1 cellular context compared by ENCODE assay signal in genomic region chr9:32136700-32137339, GRCh38.
TF ChIP-seq lines count a peak whose summit lies in the region.

No MANE protein-coding gene starts in this region.

TF ChIP-seq in HepG2, 621 proteins besides CTCF, POLR2A, EP300 and RAD21 (continued from another document and continues in another):
- no peak for TF ChIP-seq ELF1 (CRISPR knock-in tag; IDR thresholded peaks at IDR 0.05)
- no peak for TF ChIP-seq MAF1 (CRISPR knock-in tag; IDR thresholded peaks at IDR 0.05; ENCODE audit: borderline replicate concordance)
- TF ChIP-seq RCOR2 (CRISPR knock-in tag; IDR thresholded peaks at IDR 0.05) = peak; percentile 83
- TF ChIP-seq NRL (CRISPR knock-in tag; IDR thresholded peaks at IDR 0.05; ENCODE audit: borderline replicate concordance) = no peak
- no peak for TF ChIP-seq ZNF367 (CRISPR knock-in tag; IDR thresholded peaks at IDR 0.05; ENCODE audit: borderline replicate concordance)
- TF ChIP-seq JDP2 (CRISPR knock-in tag; IDR thresholded peaks at IDR 0.05; ENCODE audit: borderline replicate concordance) = no peak
- no peak for TF ChIP-seq RBM22 (optimal IDR thresholded peaks at IDR 0.05; ENCODE audit: low read length)
- TF ChIP-seq IKZF4 (CRISPR knock-in tag; IDR thresholded peaks at IDR 0.05; ENCODE audit: borderline replicate concordance, low read depth, not compliant biosample characterization) = no peak
- TF ChIP-seq ZNF768 (CRISPR knock-in tag; IDR thresholded peaks at IDR 0.05) = no peak
- TF ChIP-seq ZNF569 (CRISPR knock-in tag; IDR thresholded peaks at IDR 0.05; ENCODE audit: borderline replicate concordance) = no peak
- TF ChIP-seq AGO1 (IDR thresholded peaks at IDR 0.05; ENCODE audit: low read depth, low read length, poor library complexity, severe bottlenecking) = no peak
- no peak for TF ChIP-seq RORA (CRISPR knock-in tag; IDR thresholded peaks at IDR 0.05)
- TF ChIP-seq CREBL2 (CRISPR knock-in tag; IDR thresholded peaks at IDR 0.05; ENCODE audit: borderline replicate concordance) = no peak
- TF ChIP-seq TOPORS (CRISPR knock-in tag; IDR thresholded peaks at IDR 0.05) = no peak
- TF ChIP-seq HDAC1 (CRISPR knock-in tag; IDR thresholded peaks at IDR 0.05) = peak; percentile 72; the same call in 1 of the 2 replicates
- TF ChIP-seq MIER3 (CRISPR knock-in tag; IDR thresholded peaks at IDR 0.05; ENCODE audit: borderline replicate concordance) = peak; percentile 82; the same call in 1 of the 2 replicates
- TF ChIP-seq ZNF724P (CRISPR knock-in tag; IDR thresholded peaks at IDR 0.05; ENCODE audit: borderline replicate concordance) = no peak
- no peak for TF ChIP-seq MXD3 (CRISPR knock-in tag; IDR thresholded peaks at IDR 0.05)
- TF ChIP-seq ZFP36L2 (CRISPR knock-in tag; IDR thresholded peaks at IDR 0.05) = no peak
- TF ChIP-seq, protein P1, sequence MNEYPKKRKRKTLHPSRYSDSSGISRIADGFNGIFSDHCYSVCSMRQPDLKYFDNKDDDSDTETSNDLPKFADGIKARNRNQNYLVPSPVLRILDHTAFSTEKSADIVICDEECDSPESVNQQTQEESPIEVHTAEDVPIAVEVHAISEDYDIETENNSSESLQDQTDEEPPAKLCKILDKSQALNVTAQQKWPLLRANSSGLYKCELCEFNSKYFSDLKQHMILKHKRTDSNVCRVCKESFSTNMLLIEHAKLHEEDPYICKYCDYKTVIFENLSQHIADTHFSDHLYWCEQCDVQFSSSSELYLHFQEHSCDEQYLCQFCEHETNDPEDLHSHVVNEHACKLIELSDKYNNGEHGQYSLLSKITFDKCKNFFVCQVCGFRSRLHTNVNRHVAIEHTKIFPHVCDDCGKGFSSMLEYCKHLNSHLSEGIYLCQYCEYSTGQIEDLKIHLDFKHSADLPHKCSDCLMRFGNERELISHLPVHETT (CRISPR knock-in tag; conservative IDR thresholded peaks at IDR 0.05) = no peak
- no peak; the same call in 1 of the 2 replicates for TF ChIP-seq ZNF552 (CRISPR knock-in tag; IDR thresholded peaks at IDR 0.05; ENCODE audit: borderline replicate concordance)
- TF ChIP-seq, protein P2, sequence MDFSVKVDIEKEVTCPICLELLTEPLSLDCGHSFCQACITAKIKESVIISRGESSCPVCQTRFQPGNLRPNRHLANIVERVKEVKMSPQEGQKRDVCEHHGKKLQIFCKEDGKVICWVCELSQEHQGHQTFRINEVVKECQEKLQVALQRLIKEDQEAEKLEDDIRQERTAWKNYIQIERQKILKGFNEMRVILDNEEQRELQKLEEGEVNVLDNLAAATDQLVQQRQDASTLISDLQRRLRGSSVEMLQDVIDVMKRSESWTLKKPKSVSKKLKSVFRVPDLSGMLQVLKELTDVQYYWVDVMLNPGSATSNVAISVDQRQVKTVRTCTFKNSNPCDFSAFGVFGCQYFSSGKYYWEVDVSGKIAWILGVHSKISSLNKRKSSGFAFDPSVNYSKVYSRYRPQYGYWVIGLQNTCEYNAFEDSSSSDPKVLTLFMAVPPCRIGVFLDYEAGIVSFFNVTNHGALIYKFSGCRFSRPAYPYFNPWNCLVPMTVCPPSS (IDR thresholded peaks at IDR 0.05) = no peak
- 0 out of 2 replicates have a peak, but pooled peaks have one; percentile 77 for TF ChIP-seq ZNF414 (CRISPR knock-in tag; IDR thresholded peaks at IDR 0.05)
- no peak for TF ChIP-seq ATF5 (CRISPR knock-in tag; IDR thresholded peaks at IDR 0.05; ENCODE audit: low read depth)
- TF ChIP-seq YY1 (IDR thresholded peaks at IDR 0.05; ENCODE audit: insufficient read depth, insufficient replicate concordance, low read depth, low read length) = no peak
- peak; percentile 40; the same call in 1 of the 2 replicates for TF ChIP-seq ZNF281 (CRISPR knock-in tag; IDR thresholded peaks at IDR 0.05; ENCODE audit: borderline replicate concordance)
- TF ChIP-seq ZNF816 (CRISPR knock-in tag; IDR thresholded peaks at IDR 0.05; ENCODE audit: borderline replicate concordance) = no peak; the same call in 1 of the 2 replicates
- TF ChIP-seq ZNF589 (CRISPR knock-in tag; conservative IDR thresholded peaks at IDR 0.05) = no peak
- TF ChIP-seq ZBTB44 (CRISPR knock-in tag; IDR thresholded peaks at IDR 0.05) = no peak
- no peak for TF ChIP-seq ZNF451 (CRISPR knock-in tag; IDR thresholded peaks at IDR 0.05)
- no peak for TF ChIP-seq ZSCAN30 (CRISPR knock-in tag; IDR thresholded peaks at IDR 0.05)
- no peak for TF ChIP-seq ZNF44 (CRISPR knock-in tag; IDR thresholded peaks at IDR 0.05)
- TF ChIP-seq PPARG (CRISPR knock-in tag; conservative IDR thresholded peaks at IDR 0.05) = peak; percentile 33; the same call in 1 of the 2 replicates
- peak in 1 of 2 experiments; percentile 71; a peak in 1 of 4 replicates for TF ChIP-seq HMGXB4 (CRISPR knock-in tag; IDR thresholded peaks at IDR 0.05; ENCODE audit: borderline replicate concordance in 1 of 2, low read depth in 1 of 2)
- peak; percentile 99 for TF ChIP-seq RXRA (CRISPR knock-in tag; IDR thresholded peaks at IDR 0.05)
- TF ChIP-seq REXO4 (CRISPR knock-in tag; IDR thresholded peaks at IDR 0.05; ENCODE audit: borderline replicate concordance) = no peak
- TF ChIP-seq ZNF10 (CRISPR knock-in tag; IDR thresholded peaks at IDR 0.05; ENCODE audit: borderline replicate concordance, low read depth) = no peak
- TF ChIP-seq, protein P3, sequence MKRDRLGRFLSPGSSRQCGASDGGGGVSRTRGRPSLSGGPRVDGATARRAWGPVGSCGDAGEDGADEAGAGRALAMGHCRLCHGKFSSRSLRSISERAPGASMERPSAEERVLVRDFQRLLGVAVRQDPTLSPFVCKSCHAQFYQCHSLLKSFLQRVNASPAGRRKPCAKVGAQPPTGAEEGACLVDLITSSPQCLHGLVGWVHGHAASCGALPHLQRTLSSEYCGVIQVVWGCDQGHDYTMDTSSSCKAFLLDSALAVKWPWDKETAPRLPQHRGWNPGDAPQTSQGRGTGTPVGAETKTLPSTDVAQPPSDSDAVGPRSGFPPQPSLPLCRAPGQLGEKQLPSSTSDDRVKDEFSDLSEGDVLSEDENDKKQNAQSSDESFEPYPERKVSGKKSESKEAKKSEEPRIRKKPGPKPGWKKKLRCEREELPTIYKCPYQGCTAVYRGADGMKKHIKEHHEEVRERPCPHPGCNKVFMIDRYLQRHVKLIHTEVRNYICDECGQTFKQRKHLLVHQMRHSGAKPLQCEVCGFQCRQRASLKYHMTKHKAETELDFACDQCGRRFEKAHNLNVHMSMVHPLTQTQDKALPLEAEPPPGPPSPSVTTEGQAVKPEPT (CRISPR knock-in tag; IDR thresholded peaks at IDR 0.05; ENCODE audit: low read depth) = no peak
- 0 out of 2 replicates have a peak, but pooled peaks have one; percentile 26 for TF ChIP-seq ONECUT2 (CRISPR knock-in tag; IDR thresholded peaks at IDR 0.05)
- TF ChIP-seq GFI1 (CRISPR knock-in tag; IDR thresholded peaks at IDR 0.05; ENCODE audit: borderline replicate concordance) = no peak
- TF ChIP-seq BCLAF1 (IDR thresholded peaks at IDR 0.05) = no peak
- TF ChIP-seq STAT5B (CRISPR knock-in tag; IDR thresholded peaks at IDR 0.05) = no peak
- TF ChIP-seq HDAC2 (CRISPR knock-in tag; IDR thresholded peaks at IDR 0.05) = peak; percentile 94
- TF ChIP-seq CEBPG (CRISPR knock-in tag; IDR thresholded peaks at IDR 0.05) = peak; percentile 94
- peak; percentile 94 for TF ChIP-seq ZBTB20 (CRISPR knock-in tag; IDR thresholded peaks at IDR 0.05; ENCODE audit: borderline replicate concordance, low read depth)
- TF ChIP-seq SMYD3 (CRISPR knock-in tag; IDR thresholded peaks at IDR 0.05) = no peak
- no peak for TF ChIP-seq ZNF354B (CRISPR knock-in tag; IDR thresholded peaks at IDR 0.05)
- peak; percentile 39; the same call in 1 of the 2 replicates for TF ChIP-seq ZNF24 (IDR thresholded peaks at IDR 0.05)
- TF ChIP-seq NR2F6 (IDR thresholded peaks at IDR 0.05) = peak; percentile 72; the same call in 1 of the 2 replicates
- peak; percentile 80 for TF ChIP-seq NR2F6 (CRISPR knock-in tag; IDR thresholded peaks at IDR 0.05)
- TF ChIP-seq, protein P4, sequence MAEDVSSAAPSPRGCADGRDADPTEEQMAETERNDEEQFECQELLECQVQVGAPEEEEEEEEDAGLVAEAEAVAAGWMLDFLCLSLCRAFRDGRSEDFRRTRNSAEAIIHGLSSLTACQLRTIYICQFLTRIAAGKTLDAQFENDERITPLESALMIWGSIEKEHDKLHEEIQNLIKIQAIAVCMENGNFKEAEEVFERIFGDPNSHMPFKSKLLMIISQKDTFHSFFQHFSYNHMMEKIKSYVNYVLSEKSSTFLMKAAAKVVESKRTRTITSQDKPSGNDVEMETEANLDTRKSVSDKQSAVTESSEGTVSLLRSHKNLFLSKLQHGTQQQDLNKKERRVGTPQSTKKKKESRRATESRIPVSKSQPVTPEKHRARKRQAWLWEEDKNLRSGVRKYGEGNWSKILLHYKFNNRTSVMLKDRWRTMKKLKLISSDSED (CRISPR knock-in tag; IDR thresholded peaks at IDR 0.05) = no peak
- TF ChIP-seq KMT2B (CRISPR knock-in tag; IDR thresholded peaks at IDR 0.05) = no peak
